Comparison of ENCODE assay signal across 1 cellular context in genomic region chr9:126489604-126490593, GRCh38.
TF ChIP-seq lines count a peak whose summit lies in the region.

No MANE protein-coding gene starts in this region.

TF ChIP-seq in GM23338, 12 proteins besides CTCF, POLR2A, EP300 and RAD21 (continued from another document):
- TF ChIP-seq ETS1 (IDR thresholded peaks at IDR 0.05), result no peak
- no peak for TF ChIP-seq CREB1 (CRISPR knock-in tag; IDR thresholded peaks at IDR 0.05; ENCODE audit: low read depth)
- no peak for TF ChIP-seq STAT1 (IDR thresholded peaks at IDR 0.05; ENCODE audit: unreplicated experiment)
TF ChIP-seq in GM23338: peak in this region for 0.
